ENCODE assay signal across 1 cellular context in genomic region chr18:49492694-49493033, GRCh38.
TF ChIP-seq lines count a peak whose summit lies in the region.

No MANE protein-coding gene starts in this region.

TF ChIP-seq in WTC11, 78 proteins besides CTCF, POLR2A, EP300 and RAD21 (continued from another document):
- TF ChIP-seq ZNF281 (CRISPR knock-in tag; IDR thresholded peaks at IDR 0.05): no peak
- no peak for TF ChIP-seq PRDM15 (CRISPR knock-in tag; IDR thresholded peaks at IDR 0.05)
- TF ChIP-seq GTF2I (CRISPR knock-in tag; conservative IDR thresholded peaks at IDR 0.05): no peak
- TF ChIP-seq CBFB (CRISPR knock-in tag; IDR thresholded peaks at IDR 0.05; ENCODE audit: low read depth): no peak
- no peak for TF ChIP-seq CREB1 (CRISPR knock-in tag; IDR thresholded peaks at IDR 0.05)
- no peak for TF ChIP-seq ZNF423 (CRISPR knock-in tag; IDR thresholded peaks at IDR 0.05)
- TF ChIP-seq KAT7 (CRISPR knock-in tag; IDR thresholded peaks at IDR 0.05; ENCODE audit: borderline replicate concordance): no peak
